Comparison of ENCODE assay signal across 8 cellular contexts in genomic region chr12:48865441-48866290, GRCh38. TPM values are rescaled to one million over a fixed set of nuclear protein-coding genes. Genes with fewer than 3 reads are reported as not detected.
DNase-seq lines count a peak whose midpoint lies in the region; TF ChIP-seq lines count a peak whose summit lies in the region.

Gene RND1 (minus strand): TSS chr12:48865870. CDS start chr12:48865767, 103 bp downstream.

- H3K4me2 ChIP-seq in MM.1S (ENCODE audit: low read depth, low read length) = peak within 1 kb of the TSS; percentile 98
- peak within 1 kb of the TSS; percentile 93 for H3K4me2 ChIP-seq in neural progenitor cell

- H3K9me3 Mint-ChIP-seq in neural progenitor cell = peaks cover 2% of the 10 kb centered on the region

- H3K79me2 ChIP-seq in MM.1S (ENCODE audit: low read length) (peaks cover 6% of the 10 kb centered on the region; the same call in 1 of the 2 replicates), neural progenitor cell (ENCODE audit: low read depth) (peaks cover 36% of the 10 kb centered on the region)

- peak within 1 kb of the TSS; percentile 97 for H3K4me3 Mint-ChIP-seq in neural progenitor cell

- H3K36me3 ChIP-seq in MM.1S (replicated peaks; ENCODE audit: insufficient read depth, low read length) (no peaks in the 10 kb centered on the region), neural progenitor cell (no peaks in the 10 kb centered on the region)

- DNase-seq in GDM1 (lab: John Stamatoyannopoulos, UW) (peak; percentile 73), HCEC 1CT (peak; percentile 82), MM.1S (peak; percentile 97), SIG-M5 (lab: John Stamatoyannopoulos, UW) (peak; percentile 75), foreskin melanocyte (peak; percentile 82), neural progenitor cell (ENCODE audit: low spot score) (peak; percentile 96), stromal cell of bone marrow (ENCODE audit: low read depth) (peak; percentile 90)
- peak; percentile 86 for DNase-seq in activated naive CD4-positive, alpha-beta T cell treated with Interleukin-2 at 50 U/mL for 16 hours

- peak within 1 kb of the TSS; percentile 70 for H3K27ac Mint-ChIP-seq in neural progenitor cell

- H3K4me1 ChIP-seq in MM.1S (ENCODE audit: low read length) = peaks cover 7% of the 10 kb centered on the region
- peaks cover 33% of the 10 kb centered on the region for H3K4me1 ChIP-seq in neural progenitor cell

- peak within 1 kb of the TSS; percentile 48; the same call in 1 of the 2 replicates for H3K27ac ChIP-seq in MM.1S (ENCODE audit: low read length)
- no peak within 1 kb of the TSS for H3K27ac ChIP-seq in neural progenitor cell

- H4K20me1 ChIP-seq in MM.1S (ENCODE audit: insufficient read depth, low read length) = no peaks in the 10 kb centered on the region
- peaks cover 24% of the 10 kb centered on the region for H4K20me1 ChIP-seq in neural progenitor cell (ENCODE audit: low read depth)

- H3K9ac ChIP-seq in MM.1S (ENCODE audit: low read length) = peak within 1 kb of the TSS; percentile 68
- H3K9ac ChIP-seq in neural progenitor cell = peak within 1 kb of the TSS; percentile 48

- H3K27me3 ChIP-seq in MM.1S (replicated peaks; ENCODE audit: insufficient read depth, low read length) (no peaks in the 10 kb centered on the region), neural progenitor cell (no peaks in the 10 kb centered on the region)

- peaks cover 7% of the 10 kb centered on the region for H3K27me3 Mint-ChIP-seq in neural progenitor cell (ENCODE audit: insufficient read depth, low read depth)

- H3K36me3 Mint-ChIP-seq in neural progenitor cell = peaks cover 14% of the 10 kb centered on the region

- H3K4me3 ChIP-seq in MM.1S (ENCODE audit: low read length) = peak within 1 kb of the TSS; percentile 72
- H3K4me3 ChIP-seq in neural progenitor cell = peak within 1 kb of the TSS; percentile 79

- H2AFZ ChIP-seq in MM.1S (ENCODE audit: low read length) (peak within 1 kb of the TSS; percentile 96), neural progenitor cell (replicated peaks) (no peak within 1 kb of the TSS)

- H3K4me1 Mint-ChIP-seq in neural progenitor cell = peaks cover 45% of the 10 kb centered on the region

- H3K9me3 ChIP-seq in MM.1S (replicated peaks; ENCODE audit: insufficient read depth, low read length) = no peaks in the 10 kb centered on the region
- no peaks in the 10 kb centered on the region for H3K9me3 ChIP-seq in neural progenitor cell (ENCODE audit: low read depth)

- no peaks in the 10 kb centered on the region for H3K9me2 ChIP-seq in MM.1S (replicated peaks; ENCODE audit: insufficient read depth, low read length)

- no peak for TF ChIP-seq CTCF in MM.1S (IDR thresholded peaks at IDR 0.05; ENCODE audit: low read length)
- TF ChIP-seq CTCF in neural progenitor cell (IDR thresholded peaks at IDR 0.05) = peak; percentile 32

- H3F3A ChIP-seq in MM.1S (ENCODE audit: insufficient read depth, low read length) = no peaks in the 10 kb centered on the region
- peaks cover 12% of the 10 kb centered on the region for H3F3A ChIP-seq in neural progenitor cell (ENCODE audit: low read depth)

RNA-seq across cellular contexts. Expression of gene RND1, which starts in this region (rescaled TPM):
- 9.8 and 16.7 TPM in 2 replicates for total RNA-seq in neural progenitor cell (ENCODE audit: low replicate concordance)
